ENCODE assay signal across 8 cellular contexts in genomic region chr14:58298477-58298879, GRCh38. TPM values are rescaled to one million over a fixed set of nuclear protein-coding genes. Genes with fewer than 3 reads are reported as not detected.
A peak's percentile ranks its signal among the peaks of the same experiment; 100 is the strongest.
DNase-seq lines count a peak whose midpoint lies in the region; ATAC-seq and TF ChIP-seq lines count a peak whose summit lies in the region.

Gene ARID4A (plus strand): TSS chr14:58298555. CDS start chr14:58299855, 1,300 bp downstream.

- H3K27me3 ChIP-seq in Panc1 (ENCODE audit: control insufficient read depth, insufficient read depth, low read length) (no peaks in the 10 kb centered on the region), iPS-20b (ENCODE audit: insufficient read depth, low read length) (no peaks in the 10 kb centered on the region)

- POLR2A ChIA-PET in Panc1 (lab: Charles Lee) = interaction anchor here (0.8 kb wide), 1 partner anchor 27 kb away, joined by 18 read pairs; no protein-coding TSS in a partner anchor

- ATAC-seq in Panc1 (peak; percentile 7), GM19467 (IDR thresholded peaks at IDR 0.05; ENCODE audit: unreplicated experiment) (no peak), GM18511 (IDR thresholded peaks at IDR 0.05; ENCODE audit: unreplicated experiment) (no peak)

- CTCF ChIA-PET in Panc1 (lab: Charles Lee) = interaction anchor here (0.6 kb wide), 1 partner anchor 24 kb away, joined by 6 read pairs; no protein-coding TSS in a partner anchor

- in situ Hi-C loops in Panc1 (cut with HindIII; ENCODE audit: low pct_unique_long_range_greater_than_20kb, low sequenced_read_pairs) = no loop called here

- H3K4me3 ChIP-seq in Panc1 (ENCODE audit: low read depth in 2 of 2, low read length in 2 of 2) (peak within 1 kb of the TSS; percentile 99), iPS-20b (ENCODE audit: low read length) (peak within 1 kb of the TSS; percentile 94)

- H3K4me1 ChIP-seq in Panc1 (ENCODE audit: control insufficient read depth, insufficient read depth, low read length) (peaks cover 7% of the 10 kb centered on the region; the same call in 1 of the 2 replicates), iPS-20b (ENCODE audit: insufficient read depth, low read length) (peaks cover 5% of the 10 kb centered on the region; the same call in 1 of the 2 replicates)

- H3K27ac ChIP-seq in Panc1 (ENCODE audit: low read length) = peak within 1 kb of the TSS; percentile 93
- peak within 1 kb of the TSS; percentile 98 for H3K27ac ChIP-seq in angular gyrus (ENCODE audit: low read depth, low read length)
- H3K27ac ChIP-seq in iPS-20b (ENCODE audit: low read length) = peak within 1 kb of the TSS; percentile 74

- H3K36me3 ChIP-seq in Panc1 (ENCODE audit: control insufficient read depth, insufficient read depth, low read length) = peaks cover 18% of the 10 kb centered on the region
- H3K36me3 ChIP-seq in iPS-20b (ENCODE audit: insufficient read depth, low read depth, low read length) = peaks cover 33% of the 10 kb centered on the region

- H3K9ac ChIP-seq in iPS-20b (ENCODE audit: low read depth, low read length) = peak within 1 kb of the TSS; percentile 96

- no TSS peak for BruUV-seq in Panc1 (replicated peaks; lab: Mats Ljungman, UMichigan)

- TF ChIP-seq CTCF in Panc1 (IDR thresholded peaks at IDR 0.05) = no peak

- peak in 8 of 14 donors; percentile 72 to 99 (median 98) for DNase-seq in C1 segment of cervical spinal cord (lab: John Stamatoyannopoulos, UW)
- no peak for DNase-seq in Panc1 (ENCODE audit: low read depth, low spot score)
- peak in 2 of 3 donors; percentile 72 to 79 for DNase-seq in stimulated activated CD4-positive, alpha-beta T cell treated with anti-CD3 and anti-CD28 coated beads, Interleukin-12 subunit alpha, Interleukin-12 subunit beta, amount 100 ng/mL, for 48 hours (ENCODE audit: low read depth in 2 of 3, low spot score in 1 of 3)
- DNase-seq in NCI-H1048 (lab: John Stamatoyannopoulos, UW) = no peak

- H3K9me3 ChIP-seq in Panc1 (ENCODE audit: control insufficient read depth, insufficient read depth, low read depth, low read length) (no peaks in the 10 kb centered on the region), iPS-20b (ENCODE audit: insufficient read depth, low read depth, low read length) (no peaks in the 10 kb centered on the region)

- intact Hi-C loops in Panc1 (cut with micrococcal nuclease; ENCODE audit: unreplicated experiment) = no loop called here

RNA-seq across cellular contexts. Expression of gene ARID4A, which starts in this region (rescaled TPM):
- total RNA-seq in Panc1 (2021; ENCODE audit: unreplicated experiment) = 11.4 TPM
- polyA plus RNA-seq in Panc1 (2012; ENCODE audit: insufficient read length) = 4.6 TPM

Comparison
In these comparisons a context has a peak if more than half of its experiments do, and no peak if none do; other contexts are left out.
1. DNase-seq: peak in C1 segment of cervical spinal cord (8 of 14) and stimulated activated CD4-positive, alpha-beta T cell treated with anti-CD3 and anti-CD28 coated beads, Interleukin-12 subunit alpha, Interleukin-12 subunit beta, amount 100 ng/mL, for 48 hours (2 of 3); none in Panc1 (single experiment) and NCI-H1048 (single experiment).
2. Peak in every context shown above with its lines, with median percentiles within 50 percentile points of each other: H3K27ac ChIP-seq.